Comparison of ENCODE assay signal across 1 cellular context in the genomic region with DNA sequence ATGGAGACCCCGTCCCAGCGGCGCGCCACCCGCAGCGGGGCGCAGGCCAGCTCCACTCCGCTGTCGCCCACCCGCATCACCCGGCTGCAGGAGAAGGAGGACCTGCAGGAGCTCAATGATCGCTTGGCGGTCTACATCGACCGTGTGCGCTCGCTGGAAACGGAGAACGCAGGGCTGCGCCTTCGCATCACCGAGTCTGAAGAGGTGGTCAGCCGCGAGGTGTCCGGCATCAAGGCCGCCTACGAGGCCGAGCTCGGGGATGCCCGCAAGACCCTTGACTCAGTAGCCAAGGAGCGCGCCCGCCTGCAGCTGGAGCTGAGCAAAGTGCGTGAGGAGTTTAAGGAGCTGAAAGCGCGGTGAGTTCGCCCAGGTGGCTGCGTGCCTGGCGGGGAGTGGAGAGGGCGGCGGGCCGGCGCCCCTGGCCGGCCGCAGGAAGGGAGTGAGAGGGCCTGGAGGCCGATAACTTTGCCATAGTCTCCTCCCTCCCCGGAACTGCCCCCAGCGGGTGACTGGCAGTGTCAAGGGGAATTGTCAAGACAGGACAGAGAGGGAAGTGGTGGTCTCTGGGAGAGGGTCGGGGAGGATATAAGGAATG.
TF ChIP-seq lines count a peak whose summit lies in the region.

No MANE protein-coding gene starts in this region.

TF ChIP-seq in HCT116, 20 proteins besides CTCF, POLR2A, EP300 and RAD21 (continued from another document):
- TF ChIP-seq, protein P1, sequence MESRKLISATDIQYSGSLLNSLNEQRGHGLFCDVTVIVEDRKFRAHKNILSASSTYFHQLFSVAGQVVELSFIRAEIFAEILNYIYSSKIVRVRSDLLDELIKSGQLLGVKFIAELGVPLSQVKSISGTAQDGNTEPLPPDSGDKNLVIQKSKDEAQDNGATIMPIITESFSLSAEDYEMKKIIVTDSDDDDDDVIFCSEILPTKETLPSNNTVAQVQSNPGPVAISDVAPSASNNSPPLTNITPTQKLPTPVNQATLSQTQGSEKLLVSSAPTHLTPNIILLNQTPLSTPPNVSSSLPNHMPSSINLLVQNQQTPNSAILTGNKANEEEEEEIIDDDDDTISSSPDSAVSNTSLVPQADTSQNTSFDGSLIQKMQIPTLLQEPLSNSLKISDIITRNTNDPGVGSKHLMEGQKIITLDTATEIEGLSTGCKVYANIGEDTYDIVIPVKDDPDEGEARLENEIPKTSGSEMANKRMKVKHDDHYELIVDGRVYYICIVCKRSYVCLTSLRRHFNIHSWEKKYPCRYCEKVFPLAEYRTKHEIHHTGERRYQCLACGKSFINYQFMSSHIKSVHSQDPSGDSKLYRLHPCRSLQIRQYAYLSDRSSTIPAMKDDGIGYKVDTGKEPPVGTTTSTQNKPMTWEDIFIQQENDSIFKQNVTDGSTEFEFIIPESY (IDR thresholded peaks at IDR 0.05; ENCODE audit: extremely low read depth, insufficient replicate concordance, low read length), result no peak
- no peak for TF ChIP-seq SIN3A (IDR thresholded peaks at IDR 0.05; ENCODE audit: low read depth)
- no peak for TF ChIP-seq MAX (IDR thresholded peaks at IDR 0.05)
- no peak for TF ChIP-seq CEBPB (IDR thresholded peaks at IDR 0.05; ENCODE audit: low read depth)
- TF ChIP-seq ZFX (IDR thresholded peaks at IDR 0.05), result peak; percentile 51; the same call in 1 of the 2 replicates
